ENCODE assay signal across 1 cellular context in the genomic region with DNA sequence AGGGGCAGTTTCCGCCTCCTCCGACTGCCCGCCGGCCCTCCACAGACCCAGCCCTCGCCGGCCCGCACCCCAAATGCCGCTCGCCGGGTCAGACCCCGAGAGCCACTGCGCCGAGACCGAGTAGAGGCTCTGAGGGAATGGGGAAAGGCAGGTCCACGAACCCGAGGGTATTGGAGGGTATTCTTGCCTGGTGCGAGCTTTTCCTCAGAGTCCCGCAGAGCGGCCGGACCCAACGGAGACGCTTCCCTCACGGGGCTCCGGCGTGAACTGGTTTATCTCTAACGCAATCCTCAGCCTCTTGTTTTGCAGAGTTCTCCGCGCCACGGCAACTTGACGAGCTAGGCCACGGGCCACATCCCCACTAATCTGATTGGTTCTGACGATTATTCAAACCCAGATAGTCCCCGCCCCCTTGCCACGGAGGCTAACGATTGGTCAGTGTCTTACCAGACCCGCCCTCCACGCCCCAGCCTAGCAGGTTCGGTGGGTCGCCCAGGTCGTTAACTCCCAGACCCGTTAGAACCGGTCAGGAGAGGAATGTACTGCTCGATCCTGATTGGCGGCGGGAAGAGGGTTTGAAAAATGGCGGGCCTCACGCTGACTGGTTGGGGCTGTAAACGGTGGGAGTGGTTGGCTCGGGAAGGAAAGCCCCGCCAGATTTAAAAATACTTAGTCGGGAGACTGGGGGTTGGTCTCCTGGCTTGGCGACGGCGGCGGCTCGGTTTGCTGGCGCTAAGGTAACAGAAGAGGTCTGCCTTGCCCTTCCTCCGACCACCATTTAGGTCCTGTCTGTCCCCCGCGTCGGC.
TF ChIP-seq lines count a peak whose summit lies in the region.

A gene (minus strand): TSS at position 274 of the 806 bp plus-strand sequence. CDS start 709 bp downstream, outside the sequence.

TF ChIP-seq in HepG2, 621 proteins besides CTCF, POLR2A, EP300 and RAD21 (continued from another document and continues in another):
- no peak for TF ChIP-seq SCMH1 (CRISPR knock-in tag; IDR thresholded peaks at IDR 0.05; ENCODE audit: borderline replicate concordance)
- TF ChIP-seq, protein P1, sequence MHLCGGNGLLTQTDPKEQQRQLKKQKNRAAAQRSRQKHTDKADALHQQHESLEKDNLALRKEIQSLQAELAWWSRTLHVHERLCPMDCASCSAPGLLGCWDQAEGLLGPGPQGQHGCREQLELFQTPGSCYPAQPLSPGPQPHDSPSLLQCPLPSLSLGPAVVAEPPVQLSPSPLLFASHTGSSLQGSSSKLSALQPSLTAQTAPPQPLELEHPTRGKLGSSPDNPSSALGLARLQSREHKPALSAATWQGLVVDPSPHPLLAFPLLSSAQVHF (CRISPR knock-in tag; IDR thresholded peaks at IDR 0.05): peak; percentile 98
- TF ChIP-seq ATF7-NPFF (CRISPR knock-in tag; IDR thresholded peaks at IDR 0.05; ENCODE audit: low read depth): peak; percentile 98
- TF ChIP-seq, protein P2, sequence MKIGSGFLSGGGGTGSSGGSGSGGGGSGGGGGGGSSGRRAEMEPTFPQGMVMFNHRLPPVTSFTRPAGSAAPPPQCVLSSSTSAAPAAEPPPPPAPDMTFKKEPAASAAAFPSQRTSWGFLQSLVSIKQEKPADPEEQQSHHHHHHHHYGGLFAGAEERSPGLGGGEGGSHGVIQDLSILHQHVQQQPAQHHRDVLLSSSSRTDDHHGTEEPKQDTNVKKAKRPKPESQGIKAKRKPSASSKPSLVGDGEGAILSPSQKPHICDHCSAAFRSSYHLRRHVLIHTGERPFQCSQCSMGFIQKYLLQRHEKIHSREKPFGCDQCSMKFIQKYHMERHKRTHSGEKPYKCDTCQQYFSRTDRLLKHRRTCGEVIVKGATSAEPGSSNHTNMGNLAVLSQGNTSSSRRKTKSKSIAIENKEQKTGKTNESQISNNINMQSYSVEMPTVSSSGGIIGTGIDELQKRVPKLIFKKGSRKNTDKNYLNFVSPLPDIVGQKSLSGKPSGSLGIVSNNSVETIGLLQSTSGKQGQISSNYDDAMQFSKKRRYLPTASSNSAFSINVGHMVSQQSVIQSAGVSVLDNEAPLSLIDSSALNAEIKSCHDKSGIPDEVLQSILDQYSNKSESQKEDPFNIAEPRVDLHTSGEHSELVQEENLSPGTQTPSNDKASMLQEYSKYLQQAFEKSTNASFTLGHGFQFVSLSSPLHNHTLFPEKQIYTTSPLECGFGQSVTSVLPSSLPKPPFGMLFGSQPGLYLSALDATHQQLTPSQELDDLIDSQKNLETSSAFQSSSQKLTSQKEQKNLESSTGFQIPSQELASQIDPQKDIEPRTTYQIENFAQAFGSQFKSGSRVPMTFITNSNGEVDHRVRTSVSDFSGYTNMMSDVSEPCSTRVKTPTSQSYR (CRISPR knock-in tag; IDR thresholded peaks at IDR 0.05; ENCODE audit: borderline replicate concordance): no peak
- TF ChIP-seq, protein P3, sequence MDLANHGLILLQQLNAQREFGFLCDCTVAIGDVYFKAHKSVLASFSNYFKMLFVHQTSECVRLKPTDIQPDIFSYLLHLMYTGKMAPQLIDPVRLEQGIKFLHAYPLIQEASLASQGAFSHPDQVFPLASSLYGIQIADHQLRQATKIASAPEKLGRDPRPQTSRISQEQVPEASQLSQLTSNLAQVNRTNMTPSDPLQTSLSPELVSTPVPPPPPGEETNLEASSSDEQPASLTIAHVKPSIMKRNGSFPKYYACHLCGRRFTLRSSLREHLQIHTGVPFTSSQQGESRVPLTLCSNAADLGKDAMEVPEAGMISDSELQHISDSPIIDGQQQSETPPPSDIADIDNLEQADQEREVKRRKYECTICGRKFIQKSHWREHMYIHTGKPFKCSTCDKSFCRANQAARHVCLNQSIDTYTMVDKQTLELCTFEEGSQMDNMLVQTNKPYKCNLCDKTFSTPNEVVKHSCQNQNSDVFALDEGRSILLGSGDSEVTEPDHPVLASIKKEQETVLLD (CRISPR knock-in tag; IDR thresholded peaks at IDR 0.05; ENCODE audit: low read depth): peak; percentile 95
- TF ChIP-seq SPEN (CRISPR knock-in tag; IDR thresholded peaks at IDR 0.05; ENCODE audit: low read depth): peak; percentile 73
- TF ChIP-seq ZNF839 (CRISPR knock-in tag; IDR thresholded peaks at IDR 0.05; ENCODE audit: borderline replicate concordance): peak; percentile 41; the same call in 1 of the 2 replicates
- peak; percentile 93 for TF ChIP-seq ZC3H13 (CRISPR knock-in tag; IDR thresholded peaks at IDR 0.05)
- no peak for TF ChIP-seq SMARCC2 (IDR thresholded peaks at IDR 0.05)
- TF ChIP-seq, protein P4, sequence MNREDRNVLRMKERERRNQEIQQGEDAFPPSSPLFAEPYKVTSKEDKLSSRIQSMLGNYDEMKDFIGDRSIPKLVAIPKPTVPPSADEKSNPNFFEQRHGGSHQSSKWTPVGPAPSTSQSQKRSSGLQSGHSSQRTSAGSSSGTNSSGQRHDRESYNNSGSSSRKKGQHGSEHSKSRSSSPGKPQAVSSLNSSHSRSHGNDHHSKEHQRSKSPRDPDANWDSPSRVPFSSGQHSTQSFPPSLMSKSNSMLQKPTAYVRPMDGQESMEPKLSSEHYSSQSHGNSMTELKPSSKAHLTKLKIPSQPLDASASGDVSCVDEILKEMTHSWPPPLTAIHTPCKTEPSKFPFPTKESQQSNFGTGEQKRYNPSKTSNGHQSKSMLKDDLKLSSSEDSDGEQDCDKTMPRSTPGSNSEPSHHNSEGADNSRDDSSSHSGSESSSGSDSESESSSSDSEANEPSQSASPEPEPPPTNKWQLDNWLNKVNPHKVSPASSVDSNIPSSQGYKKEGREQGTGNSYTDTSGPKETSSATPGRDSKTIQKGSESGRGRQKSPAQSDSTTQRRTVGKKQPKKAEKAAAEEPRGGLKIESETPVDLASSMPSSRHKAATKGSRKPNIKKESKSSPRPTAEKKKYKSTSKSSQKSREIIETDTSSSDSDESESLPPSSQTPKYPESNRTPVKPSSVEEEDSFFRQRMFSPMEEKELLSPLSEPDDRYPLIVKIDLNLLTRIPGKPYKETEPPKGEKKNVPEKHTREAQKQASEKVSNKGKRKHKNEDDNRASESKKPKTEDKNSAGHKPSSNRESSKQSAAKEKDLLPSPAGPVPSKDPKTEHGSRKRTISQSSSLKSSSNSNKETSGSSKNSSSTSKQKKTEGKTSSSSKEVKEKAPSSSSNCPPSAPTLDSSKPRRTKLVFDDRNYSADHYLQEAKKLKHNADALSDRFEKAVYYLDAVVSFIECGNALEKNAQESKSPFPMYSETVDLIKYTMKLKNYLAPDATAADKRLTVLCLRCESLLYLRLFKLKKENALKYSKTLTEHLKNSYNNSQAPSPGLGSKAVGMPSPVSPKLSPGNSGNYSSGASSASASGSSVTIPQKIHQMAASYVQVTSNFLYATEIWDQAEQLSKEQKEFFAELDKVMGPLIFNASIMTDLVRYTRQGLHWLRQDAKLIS (CRISPR knock-in tag; IDR thresholded peaks at IDR 0.05): peak; percentile 82; the same call in 1 of the 2 replicates
- TF ChIP-seq, protein P5, sequence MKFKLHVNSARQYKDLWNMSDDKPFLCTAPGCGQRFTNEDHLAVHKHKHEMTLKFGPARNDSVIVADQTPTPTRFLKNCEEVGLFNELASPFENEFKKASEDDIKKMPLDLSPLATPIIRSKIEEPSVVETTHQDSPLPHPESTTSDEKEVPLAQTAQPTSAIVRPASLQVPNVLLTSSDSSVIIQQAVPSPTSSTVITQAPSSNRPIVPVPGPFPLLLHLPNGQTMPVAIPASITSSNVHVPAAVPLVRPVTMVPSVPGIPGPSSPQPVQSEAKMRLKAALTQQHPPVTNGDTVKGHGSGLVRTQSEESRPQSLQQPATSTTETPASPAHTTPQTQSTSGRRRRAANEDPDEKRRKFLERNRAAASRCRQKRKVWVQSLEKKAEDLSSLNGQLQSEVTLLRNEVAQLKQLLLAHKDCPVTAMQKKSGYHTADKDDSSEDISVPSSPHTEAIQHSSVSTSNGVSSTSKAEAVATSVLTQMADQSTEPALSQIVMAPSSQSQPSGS (CRISPR knock-in tag; IDR thresholded peaks at IDR 0.05): no peak; the same call in 1 of the 2 replicates
- no peak for TF ChIP-seq TCF7 (IDR thresholded peaks at IDR 0.05; ENCODE audit: low read depth)
- TF ChIP-seq KDM5A (IDR thresholded peaks at IDR 0.05; ENCODE audit: borderline replicate concordance, low read length): no peak
- TF ChIP-seq ZNF232 (CRISPR knock-in tag; IDR thresholded peaks at IDR 0.05; ENCODE audit: borderline replicate concordance): peak; percentile 51; the same call in 1 of the 2 replicates
- no peak for TF ChIP-seq ESRRA (CRISPR knock-in tag; IDR thresholded peaks at IDR 0.05; ENCODE audit: low read depth)
- TF ChIP-seq KLF13 (CRISPR knock-in tag; IDR thresholded peaks at IDR 0.05): 0 out of 2 replicates have a peak, but pooled peaks have one; percentile 78
- TF ChIP-seq, protein P6, sequence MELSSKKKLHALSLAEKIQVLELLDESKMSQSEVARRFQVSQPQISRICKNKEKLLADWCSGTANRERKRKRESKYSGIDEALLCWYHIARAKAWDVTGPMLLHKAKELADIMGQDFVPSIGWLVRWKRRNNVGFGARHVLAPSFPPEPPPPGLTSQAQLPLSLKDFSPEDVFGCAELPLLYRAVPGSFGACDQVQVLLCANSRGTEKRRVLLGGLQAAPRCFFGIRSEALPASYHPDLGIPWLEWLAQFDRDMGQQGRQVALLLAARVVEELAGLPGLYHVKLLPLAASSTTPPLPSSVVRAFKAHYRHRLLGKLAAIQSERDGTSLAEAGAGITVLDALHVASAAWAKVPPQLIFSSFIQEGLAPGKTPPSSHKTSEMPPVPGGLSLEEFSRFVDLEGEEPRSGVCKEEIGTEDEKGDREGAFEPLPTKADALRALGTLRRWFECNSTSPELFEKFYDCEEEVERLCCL (CRISPR knock-in tag; IDR thresholded peaks at IDR 0.05; ENCODE audit: borderline replicate concordance): no peak; the same call in 1 of the 2 replicates
- TF ChIP-seq, protein P7, sequence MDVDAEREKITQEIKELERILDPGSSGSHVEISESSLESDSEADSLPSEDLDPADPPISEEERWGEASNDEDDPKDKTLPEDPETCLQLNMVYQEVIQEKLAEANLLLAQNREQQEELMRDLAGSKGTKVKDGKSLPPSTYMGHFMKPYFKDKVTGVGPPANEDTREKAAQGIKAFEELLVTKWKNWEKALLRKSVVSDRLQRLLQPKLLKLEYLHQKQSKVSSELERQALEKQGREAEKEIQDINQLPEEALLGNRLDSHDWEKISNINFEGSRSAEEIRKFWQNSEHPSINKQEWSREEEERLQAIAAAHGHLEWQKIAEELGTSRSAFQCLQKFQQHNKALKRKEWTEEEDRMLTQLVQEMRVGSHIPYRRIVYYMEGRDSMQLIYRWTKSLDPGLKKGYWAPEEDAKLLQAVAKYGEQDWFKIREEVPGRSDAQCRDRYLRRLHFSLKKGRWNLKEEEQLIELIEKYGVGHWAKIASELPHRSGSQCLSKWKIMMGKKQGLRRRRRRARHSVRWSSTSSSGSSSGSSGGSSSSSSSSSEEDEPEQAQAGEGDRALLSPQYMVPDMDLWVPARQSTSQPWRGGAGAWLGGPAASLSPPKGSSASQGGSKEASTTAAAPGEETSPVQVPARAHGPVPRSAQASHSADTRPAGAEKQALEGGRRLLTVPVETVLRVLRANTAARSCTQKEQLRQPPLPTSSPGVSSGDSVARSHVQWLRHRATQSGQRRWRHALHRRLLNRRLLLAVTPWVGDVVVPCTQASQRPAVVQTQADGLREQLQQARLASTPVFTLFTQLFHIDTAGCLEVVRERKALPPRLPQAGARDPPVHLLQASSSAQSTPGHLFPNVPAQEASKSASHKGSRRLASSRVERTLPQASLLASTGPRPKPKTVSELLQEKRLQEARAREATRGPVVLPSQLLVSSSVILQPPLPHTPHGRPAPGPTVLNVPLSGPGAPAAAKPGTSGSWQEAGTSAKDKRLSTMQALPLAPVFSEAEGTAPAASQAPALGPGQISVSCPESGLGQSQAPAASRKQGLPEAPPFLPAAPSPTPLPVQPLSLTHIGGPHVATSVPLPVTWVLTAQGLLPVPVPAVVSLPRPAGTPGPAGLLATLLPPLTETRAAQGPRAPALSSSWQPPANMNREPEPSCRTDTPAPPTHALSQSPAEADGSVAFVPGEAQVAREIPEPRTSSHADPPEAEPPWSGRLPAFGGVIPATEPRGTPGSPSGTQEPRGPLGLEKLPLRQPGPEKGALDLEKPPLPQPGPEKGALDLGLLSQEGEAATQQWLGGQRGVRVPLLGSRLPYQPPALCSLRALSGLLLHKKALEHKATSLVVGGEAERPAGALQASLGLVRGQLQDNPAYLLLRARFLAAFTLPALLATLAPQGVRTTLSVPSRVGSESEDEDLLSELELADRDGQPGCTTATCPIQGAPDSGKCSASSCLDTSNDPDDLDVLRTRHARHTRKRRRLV (CRISPR knock-in tag; IDR thresholded peaks at IDR 0.05): peak; percentile 48; the same call in 1 of the 2 replicates
- TF ChIP-seq RFX5 (IDR thresholded peaks at IDR 0.05; ENCODE audit: low read depth, low read length): peak; percentile 84
- TF ChIP-seq ZNF33B (CRISPR knock-in tag; IDR thresholded peaks at IDR 0.05): peak; percentile 66; the same call in 1 of the 2 replicates
- TF ChIP-seq ZNF207 (IDR thresholded peaks at IDR 0.05; ENCODE audit: borderline replicate concordance): no peak
- TF ChIP-seq, protein P8, sequence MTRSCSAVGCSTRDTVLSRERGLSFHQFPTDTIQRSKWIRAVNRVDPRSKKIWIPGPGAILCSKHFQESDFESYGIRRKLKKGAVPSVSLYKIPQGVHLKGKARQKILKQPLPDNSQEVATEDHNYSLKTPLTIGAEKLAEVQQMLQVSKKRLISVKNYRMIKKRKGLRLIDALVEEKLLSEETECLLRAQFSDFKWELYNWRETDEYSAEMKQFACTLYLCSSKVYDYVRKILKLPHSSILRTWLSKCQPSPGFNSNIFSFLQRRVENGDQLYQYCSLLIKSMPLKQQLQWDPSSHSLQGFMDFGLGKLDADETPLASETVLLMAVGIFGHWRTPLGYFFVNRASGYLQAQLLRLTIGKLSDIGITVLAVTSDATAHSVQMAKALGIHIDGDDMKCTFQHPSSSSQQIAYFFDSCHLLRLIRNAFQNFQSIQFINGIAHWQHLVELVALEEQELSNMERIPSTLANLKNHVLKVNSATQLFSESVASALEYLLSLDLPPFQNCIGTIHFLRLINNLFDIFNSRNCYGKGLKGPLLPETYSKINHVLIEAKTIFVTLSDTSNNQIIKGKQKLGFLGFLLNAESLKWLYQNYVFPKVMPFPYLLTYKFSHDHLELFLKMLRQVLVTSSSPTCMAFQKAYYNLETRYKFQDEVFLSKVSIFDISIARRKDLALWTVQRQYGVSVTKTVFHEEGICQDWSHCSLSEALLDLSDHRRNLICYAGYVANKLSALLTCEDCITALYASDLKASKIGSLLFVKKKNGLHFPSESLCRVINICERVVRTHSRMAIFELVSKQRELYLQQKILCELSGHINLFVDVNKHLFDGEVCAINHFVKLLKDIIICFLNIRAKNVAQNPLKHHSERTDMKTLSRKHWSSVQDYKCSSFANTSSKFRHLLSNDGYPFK (CRISPR knock-in tag; IDR thresholded peaks at IDR 0.05; ENCODE audit: borderline replicate concordance): peak; percentile 21; the same call in 1 of the 2 replicates
- no peak for TF ChIP-seq ZNF644 (CRISPR knock-in tag; IDR thresholded peaks at IDR 0.05; ENCODE audit: low read depth)
- peak; percentile 9 for TF ChIP-seq SKI (IDR thresholded peaks at IDR 0.05; ENCODE audit: partially characterized antibody)
- TF ChIP-seq, protein P9, sequence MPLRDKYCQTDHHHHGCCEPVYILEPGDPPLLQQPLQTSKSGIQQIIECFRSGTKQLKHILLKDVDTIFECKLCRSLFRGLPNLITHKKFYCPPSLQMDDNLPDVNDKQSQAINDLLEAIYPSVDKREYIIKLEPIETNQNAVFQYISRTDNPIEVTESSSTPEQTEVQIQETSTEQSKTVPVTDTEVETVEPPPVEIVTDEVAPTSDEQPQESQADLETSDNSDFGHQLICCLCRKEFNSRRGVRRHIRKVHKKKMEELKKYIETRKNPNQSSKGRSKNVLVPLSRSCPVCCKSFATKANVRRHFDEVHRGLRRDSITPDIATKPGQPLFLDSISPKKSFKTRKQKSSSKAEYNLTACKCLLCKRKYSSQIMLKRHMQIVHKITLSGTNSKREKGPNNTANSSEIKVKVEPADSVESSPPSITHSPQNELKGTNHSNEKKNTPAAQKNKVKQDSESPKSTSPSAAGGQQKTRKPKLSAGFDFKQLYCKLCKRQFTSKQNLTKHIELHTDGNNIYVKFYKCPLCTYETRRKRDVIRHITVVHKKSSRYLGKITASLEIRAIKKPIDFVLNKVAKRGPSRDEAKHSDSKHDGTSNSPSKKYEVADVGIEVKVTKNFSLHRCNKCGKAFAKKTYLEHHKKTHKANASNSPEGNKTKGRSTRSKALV (CRISPR knock-in tag; IDR thresholded peaks at IDR 0.05): no peak
